26 cellular contexts compared by ENCODE assay signal in genomic region chr4:26368685-26369084, GRCh38. TPM values are rescaled to one million over a fixed set of nuclear protein-coding genes. Genes with fewer than 3 reads are reported as not detected.
A peak's percentile ranks its signal among the peaks of the same experiment; 100 is the strongest.
DNase-seq lines count a peak whose midpoint lies in the region; ATAC-seq and TF ChIP-seq lines count a peak whose summit lies in the region.
"Had no signal": no experiment of that assay in that cellular context is flagged by ENCODE, and none has a peak within 500 bp of the region (broad histone marks: within the 10 kb centered on the region; RNA-seq: fewer than 3 reads in every experiment).

No MANE protein-coding gene starts in this region.

- TF ChIP-seq CTCF in cardiac muscle cell (IDR thresholded peaks at IDR 0.05; ENCODE audit: low read depth, low read length) (no peak), mesothelial cell of epicardium (IDR thresholded peaks at IDR 0.05; ENCODE audit: unreplicated experiment) (no peak)

- DNase-seq in cardiac muscle cell (ENCODE audit: low read depth in 1 of 2, low spot score in 1 of 2) (no peak), right cardiac atrium (no peak), caudate nucleus (lab: John Stamatoyannopoulos, UW) (no peak), mesothelial cell of epicardium (ENCODE audit: low spot score in 2 of 2, unreplicated experiment in 2 of 2) (no peak), HK-2 (ENCODE audit: unreplicated experiment) (no peak), HUDEP-2 (lab: John Stamatoyannopoulos, UW; ENCODE audit: unreplicated experiment in 76 of 76) (no peak), NCI-H226 (no peak)
- no peak for DNase-seq in effector memory CD4-positive, alpha-beta T cell
- DNase-seq: activated CD4-positive, CD25-positive, alpha-beta regulatory T cell treated with anti-CD3 and anti-CD28 coated beads, Interleukin-2, amount 50 U/mL, for 72 hours; activated T-cell treated with anti-CD3 and anti-CD28 coated beads, Interleukin-2, amount 50 U/mL, for 1 hour; anterior cingulate cortex; Caco-2; erythroblast; gastrocnemius medialis; kidney; lower lobe of right lung; NCI-H1417 treated with DMSO at 0.1 percent for 48 hours; NCI-H524; spleen; stimulated activated CD4-positive, alpha-beta T cell treated with anti-CD3 and anti-CD28 coated beads, Interleukin-4, amount 100 ng/mL, for 1 hour; stimulated activated naive CD4-positive, alpha-beta T cell treated with Interleukin-2 at 50 U/mL for 16 hours; tibial artery had no signal

- H3K27me3 Mint-ChIP-seq in mesothelial cell of epicardium (ENCODE audit: low read depth), result no peaks in the 10 kb centered on the region
- H3K27me3 Mint-ChIP-seq: B cell; central memory CD8-positive, alpha-beta T cell; IgD-negative memory B cell had no signal

- H3K36me3 Mint-ChIP-seq in mesothelial cell of epicardium, result peaks cover 2% of the 10 kb centered on the region

- H3K27me3 ChIP-seq in cardiac muscle cell (no peaks in the 10 kb centered on the region), right cardiac atrium (ENCODE audit: control insufficient read depth, insufficient read depth) (no peaks in the 10 kb centered on the region)
- no peaks in the 10 kb centered on the region for H3K27me3 ChIP-seq in effector memory CD4-positive, alpha-beta T cell (replicated peaks; ENCODE audit: control insufficient read depth, insufficient read depth, low read length, poor library complexity, severe bottlenecking)
- H3K27me3 ChIP-seq: gastrocnemius medialis, spleen, tibial artery had no signal

- H3K4me1 ChIP-seq in cardiac muscle cell (ENCODE audit: low read depth) (peaks cover 23% of the 10 kb centered on the region), right cardiac atrium (ENCODE audit: control insufficient read depth, insufficient read depth, low read length) (peaks cover 4% of the 10 kb centered on the region)
- H3K4me1 ChIP-seq in effector memory CD4-positive, alpha-beta T cell (ENCODE audit: control insufficient read depth, insufficient read depth, low read length, poor library complexity, severe bottlenecking), result peaks cover 14% of the 10 kb centered on the region

- peaks cover 40% of the 10 kb centered on the region for H3K4me1 Mint-ChIP-seq in mesothelial cell of epicardium

- H3K9me3 ChIP-seq in cardiac muscle cell (ENCODE audit: low read depth) (no peaks in the 10 kb centered on the region), right cardiac atrium (ENCODE audit: control insufficient read depth, low read length) (no peaks in the 10 kb centered on the region)
- no peaks in the 10 kb centered on the region for H3K9me3 ChIP-seq in effector memory CD4-positive, alpha-beta T cell (ENCODE audit: control insufficient read depth, low read length)
- H3K9me3 ChIP-seq: Caco-2, gastrocnemius medialis, lower lobe of right lung, spleen, tibial artery had no signal

- intact Hi-C loops in right cardiac atrium (cut with DNase I), result no loop called here

- H3K27ac ChIP-seq in cardiac muscle cell (peak overlapping the region; percentile 48), right cardiac atrium (ENCODE audit: low read length) (no peak overlapping the region), caudate nucleus (ENCODE audit: low read depth, low read length) (peak overlapping the region; percentile 67)
- no peak overlapping the region for H3K27ac ChIP-seq in effector memory CD4-positive, alpha-beta T cell (ENCODE audit: insufficient read depth, low read length, poor library complexity, severe bottlenecking)
- H3K27ac ChIP-seq: gastrocnemius medialis, HL-60, lower lobe of right lung, spleen, tibial artery had no signal

- H3K4me3 ChIP-seq in cardiac muscle cell (no peak overlapping the region), right cardiac atrium (ENCODE audit: low read length) (no peak overlapping the region)
- no peak overlapping the region for H3K4me3 ChIP-seq in effector memory CD4-positive, alpha-beta T cell (ENCODE audit: insufficient read depth, low read depth, low read length, poor library complexity, severe bottlenecking)
- H3K4me3 ChIP-seq: gastrocnemius medialis, lower lobe of right lung, spleen, tibial artery had no signal

- no peak overlapping the region for H3K4me3 Mint-ChIP-seq in mesothelial cell of epicardium
- H3K4me3 Mint-ChIP-seq: B cell; central memory CD8-positive, alpha-beta T cell; IgD-negative memory B cell had no signal

- no peaks in the 10 kb centered on the region for H3K36me3 ChIP-seq in cardiac muscle cell
- H3K36me3 ChIP-seq in effector memory CD4-positive, alpha-beta T cell (ENCODE audit: control insufficient read depth, insufficient read depth, low read length), result no peaks in the 10 kb centered on the region
- H3K36me3 ChIP-seq: gastrocnemius medialis, tibial artery had no signal

- ATAC-seq in right cardiac atrium, result no peak
- ATAC-seq: gastrocnemius medialis, lower lobe of right lung had no signal

- H3K9me3 Mint-ChIP-seq in mesothelial cell of epicardium, result no peaks in the 10 kb centered on the region
- H3K9me3 Mint-ChIP-seq: central memory CD8-positive, alpha-beta T cell had no signal

- peak overlapping the region; percentile 1 for H3K27ac Mint-ChIP-seq in mesothelial cell of epicardium
- H3K27ac Mint-ChIP-seq: B cell, IgD-negative memory B cell had no signal

RNA-seq across cellular contexts. Expression of gene RBPJ, which starts 47.9 kb away (rescaled TPM):
- total RNA-seq in cardiac muscle cell (33.0 and 50.3 TPM in 2 replicates), right cardiac atrium (10 to 100 TPM; 42.1 to 45.9 (median 44.2) TPM), mesothelial cell of epicardium (83.5 to 87.0 TPM (median 86.1 TPM) in 3 replicates)
- polyA plus RNA-seq in cardiac muscle cell (80.3 and 94.2 TPM in 2 replicates), right cardiac atrium (22.2 TPM)

Comparison
In these comparisons a context has a peak if more than half of its experiments do, and no peak if none do; other contexts are left out.
1. H3K27ac ChIP-seq: peak in cardiac muscle cell (single experiment) and caudate nucleus (single experiment); none in right cardiac atrium (single experiment) and effector memory CD4-positive, alpha-beta T cell (single experiment).